In the genomic region with DNA sequence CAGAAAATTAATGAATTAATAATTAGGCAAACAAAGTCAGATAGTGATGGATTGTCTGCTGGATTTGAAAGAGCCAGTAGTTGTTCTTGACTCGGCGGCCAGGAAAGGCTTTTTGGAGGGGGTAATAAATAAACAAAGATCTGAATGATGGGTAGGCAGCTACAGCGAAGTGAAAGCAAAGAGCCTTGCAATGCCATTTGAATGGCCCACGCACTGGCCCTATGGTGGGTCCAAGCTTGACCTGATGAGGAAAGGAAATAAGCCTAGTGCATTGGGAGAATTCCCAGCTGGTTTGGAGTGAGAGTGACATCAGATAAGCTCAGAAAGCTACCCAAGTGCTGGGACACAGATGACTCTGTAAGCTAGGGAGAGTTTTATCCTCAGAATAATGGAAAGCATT, we compare ENCODE assay signal across 1 cellular context.
TF ChIP-seq lines count a peak whose summit lies in the region.

No MANE protein-coding gene starts in this region.

TF ChIP-seq in WTC11, 78 proteins besides CTCF, POLR2A, EP300 and RAD21 (continued from another document):
- TF ChIP-seq IRF1 (CRISPR knock-in tag; IDR thresholded peaks at IDR 0.05) (no peak), TP53 (CRISPR knock-in tag; IDR thresholded peaks at IDR 0.05) (no peak), SMAD4 (CRISPR knock-in tag; IDR thresholded peaks at IDR 0.05) (no peak), NR2C2 (CRISPR knock-in tag; IDR thresholded peaks at IDR 0.05) (no peak), CBFB (CRISPR knock-in tag; IDR thresholded peaks at IDR 0.05; ENCODE audit: low read depth) (no peak), FOXJ3 (CRISPR knock-in tag; IDR thresholded peaks at IDR 0.05; ENCODE audit: borderline replicate concordance) (no peak)
- TF ChIP-seq, protein P1, sequence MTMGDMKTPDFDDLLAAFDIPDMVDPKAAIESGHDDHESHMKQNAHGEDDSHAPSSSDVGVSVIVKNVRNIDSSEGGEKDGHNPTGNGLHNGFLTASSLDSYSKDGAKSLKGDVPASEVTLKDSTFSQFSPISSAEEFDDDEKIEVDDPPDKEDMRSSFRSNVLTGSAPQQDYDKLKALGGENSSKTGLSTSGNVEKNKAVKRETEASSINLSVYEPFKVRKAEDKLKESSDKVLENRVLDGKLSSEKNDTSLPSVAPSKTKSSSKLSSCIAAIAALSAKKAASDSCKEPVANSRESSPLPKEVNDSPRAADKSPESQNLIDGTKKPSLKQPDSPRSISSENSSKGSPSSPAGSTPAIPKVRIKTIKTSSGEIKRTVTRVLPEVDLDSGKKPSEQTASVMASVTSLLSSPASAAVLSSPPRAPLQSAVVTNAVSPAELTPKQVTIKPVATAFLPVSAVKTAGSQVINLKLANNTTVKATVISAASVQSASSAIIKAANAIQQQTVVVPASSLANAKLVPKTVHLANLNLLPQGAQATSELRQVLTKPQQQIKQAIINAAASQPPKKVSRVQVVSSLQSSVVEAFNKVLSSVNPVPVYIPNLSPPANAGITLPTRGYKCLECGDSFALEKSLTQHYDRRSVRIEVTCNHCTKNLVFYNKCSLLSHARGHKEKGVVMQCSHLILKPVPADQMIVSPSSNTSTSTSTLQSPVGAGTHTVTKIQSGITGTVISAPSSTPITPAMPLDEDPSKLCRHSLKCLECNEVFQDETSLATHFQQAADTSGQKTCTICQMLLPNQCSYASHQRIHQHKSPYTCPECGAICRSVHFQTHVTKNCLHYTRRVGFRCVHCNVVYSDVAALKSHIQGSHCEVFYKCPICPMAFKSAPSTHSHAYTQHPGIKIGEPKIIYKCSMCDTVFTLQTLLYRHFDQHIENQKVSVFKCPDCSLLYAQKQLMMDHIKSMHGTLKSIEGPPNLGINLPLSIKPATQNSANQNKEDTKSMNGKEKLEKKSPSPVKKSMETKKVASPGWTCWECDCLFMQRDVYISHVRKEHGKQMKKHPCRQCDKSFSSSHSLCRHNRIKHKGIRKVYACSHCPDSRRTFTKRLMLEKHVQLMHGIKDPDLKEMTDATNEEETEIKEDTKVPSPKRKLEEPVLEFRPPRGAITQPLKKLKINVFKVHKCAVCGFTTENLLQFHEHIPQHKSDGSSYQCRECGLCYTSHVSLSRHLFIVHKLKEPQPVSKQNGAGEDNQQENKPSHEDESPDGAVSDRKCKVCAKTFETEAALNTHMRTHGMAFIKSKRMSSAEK (CRISPR knock-in tag; IDR thresholded peaks at IDR 0.05; ENCODE audit: borderline replicate concordance): no peak
